In genomic region chr1:16665836-16666235, GRCh38 we compare ENCODE assay signal across 11 cellular contexts. TPM values are rescaled to one million over a fixed set of nuclear protein-coding genes. Genes with fewer than 3 reads are reported as not detected.
"Had no signal": no experiment of that assay in that cellular context is flagged by ENCODE, and none has a peak within 500 bp of the region (broad histone marks: within the 10 kb centered on the region; RNA-seq: fewer than 3 reads in every experiment).

No MANE protein-coding gene starts in this region.

RNA-seq across cellular contexts. Expression of gene RNU1-3, which starts 0.9 kb away (rescaled TPM):
- total RNA-seq: osteoblast, right atrium auricular region had no signal
- polyA plus RNA-seq: naive thymus-derived CD4-positive, alpha-beta T cell; neural cell; ovary; pancreas; psoas muscle; right cardiac atrium; sigmoid colon; small intestine; spleen had no signal
